In the genomic region with DNA sequence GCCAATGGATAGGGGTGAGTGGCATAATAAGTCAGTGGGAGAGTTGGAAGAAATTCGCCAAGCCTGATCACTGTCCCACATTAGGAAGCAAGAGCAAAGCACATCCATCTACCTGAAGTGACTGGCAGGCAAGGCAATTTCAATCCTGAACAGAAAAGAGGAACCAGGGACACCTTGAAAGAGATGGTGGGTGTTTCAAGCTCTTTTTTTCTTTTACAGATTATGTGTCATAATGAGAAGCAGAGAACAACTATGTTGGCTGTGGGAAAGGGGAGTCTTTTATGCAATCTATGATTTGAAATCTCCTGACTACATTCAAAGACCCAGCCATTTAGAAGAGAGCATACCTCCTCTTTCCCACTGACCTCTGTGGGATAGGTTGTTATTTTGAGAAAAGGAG, we compare ENCODE assay signal across 17 cellular contexts.
A peak's percentile ranks its signal among the peaks of the same experiment; 100 is the strongest.
DNase-seq lines count a peak whose midpoint lies in the region; ATAC-seq and TF ChIP-seq lines count a peak whose summit lies in the region.
"Had no signal": no experiment of that assay in that cellular context is flagged by ENCODE, and none has a peak within 500 bp of the region (broad histone marks: within the 10 kb centered on the region; RNA-seq: fewer than 3 reads in every experiment).

No MANE protein-coding gene starts in this region.

- H3K27ac ChIP-seq in OCI-LY7 (ENCODE audit: low read depth, low read length, poor library complexity, severe bottlenecking), result no peak overlapping the region
- H3K27ac ChIP-seq in SJCRH30, result no peak overlapping the region
- no peak overlapping the region for H3K27ac ChIP-seq in breast epithelium
- H3K27ac ChIP-seq: BLaER1, cardiac muscle cell had no signal

- no peaks in the 10 kb centered on the region for H3K79me2 ChIP-seq in OCI-LY7 (ENCODE audit: insufficient read depth, low read depth, low read length)

- H3K9me3 Mint-ChIP-seq in activated naive CD8-positive, alpha-beta T cell treated with anti-CD3 and anti-CD28 coated beads, Interleukin-2, amount 50 U/mL, for 24 hours, result no peaks in the 10 kb centered on the region
- H3K9me3 Mint-ChIP-seq: T-cell had no signal

- peaks cover 4% of the 10 kb centered on the region for H3K27me3 Mint-ChIP-seq in activated naive CD8-positive, alpha-beta T cell treated with anti-CD3 and anti-CD28 coated beads, Interleukin-2, amount 50 U/mL, for 24 hours
- H3K27me3 Mint-ChIP-seq: T-cell had no signal

- H3K4me1 ChIP-seq in OCI-LY7 (ENCODE audit: insufficient read depth, low read length, poor library complexity, severe bottlenecking), result peaks cover 7% of the 10 kb centered on the region
- H3K4me1 ChIP-seq in SJCRH30, result peaks cover 9% of the 10 kb centered on the region
- no peaks in the 10 kb centered on the region for H3K4me1 ChIP-seq in breast epithelium

- CTCF ChIA-PET in OCI-LY7 (lab: Charles Lee; ENCODE audit: unreplicated experiment), result no interaction called here

- no peaks in the 10 kb centered on the region for H4K20me1 ChIP-seq in OCI-LY7 (ENCODE audit: insufficient read depth, low read length)
- H4K20me1 ChIP-seq: BLaER1 had no signal

- peak; percentile 89 for ATAC-seq in GM18502 (IDR thresholded peaks at IDR 0.05; ENCODE audit: poor library complexity, unreplicated experiment)
- ATAC-seq in HG02943 (IDR thresholded peaks at IDR 0.05; ENCODE audit: low read depth, unreplicated experiment), result peak; percentile 69
- no peak for ATAC-seq in activated naive CD8-positive, alpha-beta T cell treated with anti-CD3 and anti-CD28 coated beads, Interleukin-2, amount 50 U/mL, for 24 hours
- ATAC-seq: T-cell had no signal

- H3K4me3 Mint-ChIP-seq in activated naive CD8-positive, alpha-beta T cell treated with anti-CD3 and anti-CD28 coated beads, Interleukin-2, amount 50 U/mL, for 24 hours, result no peak overlapping the region
- H3K4me3 Mint-ChIP-seq: activated CD4-positive, alpha-beta T cell treated with anti-CD3 and anti-CD28 coated beads, Interleukin-2, amount 10 ng/mL, durations not matched to agents 7 days and 5 days; T-cell had no signal

- no TSS peak for BruUV-seq in OCI-LY7 (replicated peaks; lab: Mats Ljungman, UMichigan)

- TF ChIP-seq CTCF in GM20000 (IDR thresholded peaks at IDR 0.05; ENCODE audit: extremely low read depth, missing control alignments) (no peak), OCI-LY7 (conservative IDR thresholded peaks at IDR 0.05; ENCODE audit: low read length) (no peak), breast epithelium (IDR thresholded peaks at IDR 0.05) (no peak)

- DNase-seq in GM20000 (ENCODE audit: low spot score) (peak; percentile 52), OCI-LY7 (ENCODE audit: low spot score) (peak; percentile 36), GOT3 (lab: John Stamatoyannopoulos, UW) (no peak), SJCRH30 (no peak), breast epithelium (ENCODE audit: low spot score in 2 of 2) (no peak)
- DNase-seq in activated naive CD8-positive, alpha-beta T cell treated with anti-CD3 and anti-CD28 coated beads, Interleukin-2, amount 50 U/mL, for 24 hours, result no peak
- DNase-seq: activated CD4-positive, alpha-beta T cell treated with anti-CD3 and anti-CD28 coated beads, Interleukin-2, amount 10 ng/mL, durations not matched to agents 7 days and 5 days; activated effector memory CD4-positive, alpha-beta T cell treated with anti-CD3 and anti-CD28 coated beads, Interleukin-2, amount 50 U/mL, for 16 hours; hippocampal formation; NCI-H1694; occipital lobe; stimulated activated CD4-positive, alpha-beta T cell treated with anti-CD3 and anti-CD28 coated beads, Interleukin-15, amount 100 ng/mL, for 24 hours; T-cell had no signal

- POLR2A ChIA-PET in OCI-LY7 (lab: Charles Lee), result interaction anchor here (0.6 to 0.9 kb wide), 2 partner anchors 16 to 20 kb away, joined by 3 read pairs; no protein-coding TSS in a partner anchor

- TF ChIP-seq POLR2A in breast epithelium (IDR thresholded peaks at IDR 0.05), result no peak

- peaks cover 17% of the 10 kb centered on the region for H3K4me1 Mint-ChIP-seq in activated naive CD8-positive, alpha-beta T cell treated with anti-CD3 and anti-CD28 coated beads, Interleukin-2, amount 50 U/mL, for 24 hours

- intact Hi-C loops in OCI-LY7 (cut with micrococcal nuclease; ENCODE audit: unreplicated experiment) (no loop called here), breast epithelium (cut with DNase I; ENCODE audit: low total_unique reads) (no loop called here)

- H3K4me3 ChIP-seq in OCI-LY7 (ENCODE audit: low read depth, low read length, poor library complexity, severe bottlenecking) (no peak overlapping the region), SJCRH30 (no peak overlapping the region), breast epithelium (no peak overlapping the region)
- H3K4me3 ChIP-seq: BLaER1, cardiac muscle cell had no signal

- no peaks in the 10 kb centered on the region for H3K36me3 Mint-ChIP-seq in activated naive CD8-positive, alpha-beta T cell treated with anti-CD3 and anti-CD28 coated beads, Interleukin-2, amount 50 U/mL, for 24 hours (ENCODE audit: low read depth)
- H3K36me3 Mint-ChIP-seq: T-cell had no signal

- no peaks in the 10 kb centered on the region for H3K27me3 ChIP-seq in SJCRH30
- no peaks in the 10 kb centered on the region for H3K27me3 ChIP-seq in breast epithelium
- H3K27me3 ChIP-seq: BLaER1, cardiac muscle cell had no signal

- no peaks in the 10 kb centered on the region for H3K9me2 ChIP-seq in OCI-LY7 (ENCODE audit: insufficient read depth, low read length)

- H2AFZ ChIP-seq in OCI-LY7 (ENCODE audit: low read length), result no peak overlapping the region

- H3K9me3 ChIP-seq in OCI-LY7 (ENCODE audit: low read length), result peaks cover 5% of the 10 kb centered on the region; the same call in 1 of the 2 replicates
- H3K9me3 ChIP-seq in SJCRH30 (replicated peaks), result no peaks in the 10 kb centered on the region
- H3K9me3 ChIP-seq in breast epithelium, result no peaks in the 10 kb centered on the region

- H3K4me2 ChIP-seq in OCI-LY7 (ENCODE audit: low read length), result no peak overlapping the region

- H3K36me3 ChIP-seq in OCI-LY7 (ENCODE audit: insufficient read depth, low read length), result 0 out of 2 replicates have a peak, but pooled peaks cover 6% of the 10 kb centered on the region
- no peaks in the 10 kb centered on the region for H3K36me3 ChIP-seq in SJCRH30
- no peaks in the 10 kb centered on the region for H3K36me3 ChIP-seq in breast epithelium
- H3K36me3 ChIP-seq: BLaER1, cardiac muscle cell had no signal

- H3K27ac Mint-ChIP-seq in activated naive CD8-positive, alpha-beta T cell treated with anti-CD3 and anti-CD28 coated beads, Interleukin-2, amount 50 U/mL, for 24 hours, result no peak overlapping the region
- H3K27ac Mint-ChIP-seq: activated CD4-positive, alpha-beta T cell treated with anti-CD3 and anti-CD28 coated beads, Interleukin-2, amount 10 ng/mL, durations not matched to agents 7 days and 5 days; T-cell had no signal

Comparison
In these comparisons a context has a peak if more than half of its experiments do, and no peak if none do; other contexts are left out.
1. DNase-seq: peak in GM20000 (single experiment) and OCI-LY7 (single experiment); none in GOT3 (single experiment), activated naive CD8-positive, alpha-beta T cell treated with anti-CD3 and anti-CD28 coated beads, Interleukin-2, amount 50 U/mL, for 24 hours (single experiment), SJCRH30 (0 of 2) and breast epithelium (0 of 2).